In the genomic region with DNA sequence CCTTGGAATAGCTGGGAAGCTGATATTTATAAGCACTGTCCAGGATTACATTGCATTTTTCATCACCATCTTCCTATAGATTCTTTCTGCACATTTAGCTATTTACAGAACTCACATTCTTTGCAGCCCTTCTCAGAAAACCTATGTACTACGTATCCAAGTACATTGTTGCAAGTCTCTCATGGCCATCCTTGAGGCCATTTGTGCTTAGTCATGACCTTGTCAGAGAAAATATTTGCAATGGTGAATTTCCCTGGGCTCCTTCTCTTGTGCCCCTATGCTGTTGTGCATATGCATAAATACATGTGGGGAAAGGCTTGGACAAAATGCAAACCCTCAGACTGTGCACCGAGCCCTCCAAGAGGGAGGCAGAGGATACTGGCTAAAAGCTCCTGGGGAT, we compare ENCODE assay signal across 2 cellular contexts.
TF ChIP-seq lines count a peak whose summit lies in the region.

No MANE protein-coding gene starts in this region.

TF ChIP-seq in A549, 52 proteins besides CTCF, POLR2A, EP300 and RAD21:
- TF ChIP-seq MAFK (IDR thresholded peaks at IDR 0.05; ENCODE audit: partially characterized antibody): peak; percentile 38
- TF ChIP-seq KDM5A (IDR thresholded peaks at IDR 0.05): no peak

TF ChIP-seq in K562, 482 proteins besides CTCF, POLR2A, EP300 and RAD21:
- TF ChIP-seq ZNF77 (CRISPR knock-in tag; IDR thresholded peaks at IDR 0.05): no peak
- peak; percentile 88 for TF ChIP-seq ZNF316 (IDR thresholded peaks at IDR 0.05)
- no peak for TF ChIP-seq POLR3G (IDR thresholded peaks at IDR 0.05; ENCODE audit: extremely low read depth, insufficient read length, insufficient replicate concordance)
- peak; percentile 95 for TF ChIP-seq MAFG (tag; conservative IDR thresholded peaks at IDR 0.05)
- TF ChIP-seq, protein P1, sequence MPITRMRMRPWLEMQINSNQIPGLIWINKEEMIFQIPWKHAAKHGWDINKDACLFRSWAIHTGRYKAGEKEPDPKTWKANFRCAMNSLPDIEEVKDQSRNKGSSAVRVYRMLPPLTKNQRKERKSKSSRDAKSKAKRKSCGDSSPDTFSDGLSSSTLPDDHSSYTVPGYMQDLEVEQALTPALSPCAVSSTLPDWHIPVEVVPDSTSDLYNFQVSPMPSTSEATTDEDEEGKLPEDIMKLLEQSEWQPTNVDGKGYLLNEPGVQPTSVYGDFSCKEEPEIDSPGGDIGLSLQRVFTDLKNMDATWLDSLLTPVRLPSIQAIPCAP (CRISPR knock-in tag; IDR thresholded peaks at IDR 0.05; ENCODE audit: borderline replicate concordance): no peak
- TF ChIP-seq EGR1 (conservative IDR thresholded peaks at IDR 0.05): no peak
- peak; percentile 66; the same call in 1 of the 2 replicates for TF ChIP-seq MAFF (IDR thresholded peaks at IDR 0.05; ENCODE audit: low read length)
- peak; percentile 55; the same call in 1 of the 2 replicates for TF ChIP-seq NFE2L1 (tag; IDR thresholded peaks at IDR 0.05; ENCODE audit: borderline replicate concordance, low read depth)
- no peak for TF ChIP-seq TCFL5 (CRISPR knock-in tag; conservative IDR thresholded peaks at IDR 0.05)
- no peak for TF ChIP-seq ETS2 (tag; IDR thresholded peaks at IDR 0.05; ENCODE audit: borderline replicate concordance, poor library complexity, severe bottlenecking)
- no peak for TF ChIP-seq NFRKB (IDR thresholded peaks at IDR 0.05; ENCODE audit: low read depth)
- no peak for TF ChIP-seq CXXC5 (CRISPR knock-in tag; IDR thresholded peaks at IDR 0.05)
- TF ChIP-seq FOXJ2 (tag; IDR thresholded peaks at IDR 0.05): no peak
- no peak for TF ChIP-seq KLF10 (CRISPR knock-in tag; IDR thresholded peaks at IDR 0.05)
- no peak for TF ChIP-seq KDM4B (IDR thresholded peaks at IDR 0.05; ENCODE audit: borderline replicate concordance in 2 of 2, low read depth in 1 of 2)
- no peak for TF ChIP-seq DPF2 (IDR thresholded peaks at IDR 0.05)
- no peak for TF ChIP-seq GATAD2B (IDR thresholded peaks at IDR 0.05; ENCODE audit: borderline replicate concordance)
- no peak for TF ChIP-seq MCM2 (IDR thresholded peaks at IDR 0.05; ENCODE audit: low read depth)
- TF ChIP-seq ZNF668 (CRISPR knock-in tag; IDR thresholded peaks at IDR 0.05): no peak
- no peak for TF ChIP-seq NELFE (IDR thresholded peaks at IDR 0.05; ENCODE audit: insufficient read depth, insufficient read length)
- peak; percentile 56; the same call in 1 of the 2 replicates for TF ChIP-seq MAFK (IDR thresholded peaks at IDR 0.05; ENCODE audit: low read length)
- TF ChIP-seq CBX5 (IDR thresholded peaks at IDR 0.05; ENCODE audit: borderline replicate concordance, low read depth): no peak
- TF ChIP-seq KAT7 (CRISPR knock-in tag; IDR thresholded peaks at IDR 0.05; ENCODE audit: borderline replicate concordance): no peak
- no peak for TF ChIP-seq SREBF1 (IDR thresholded peaks at IDR 0.05; ENCODE audit: borderline replicate concordance, low read depth, low read length)
- peak; percentile 88 for TF ChIP-seq C11orf30 (IDR thresholded peaks at IDR 0.05; ENCODE audit: low read depth)
- no peak for TF ChIP-seq SRF (CRISPR knock-in tag; IDR thresholded peaks at IDR 0.05)
- TF ChIP-seq MXI1 (IDR thresholded peaks at IDR 0.05; ENCODE audit: low read depth, low read length): no peak
- no peak for TF ChIP-seq LEF1 (IDR thresholded peaks at IDR 0.05)
- no peak for TF ChIP-seq E2F3 (CRISPR knock-in tag; IDR thresholded peaks at IDR 0.05)
- TF ChIP-seq NFE2 (IDR thresholded peaks at IDR 0.05; ENCODE audit: low read depth): peak; percentile 76
- TF ChIP-seq, protein P2, sequence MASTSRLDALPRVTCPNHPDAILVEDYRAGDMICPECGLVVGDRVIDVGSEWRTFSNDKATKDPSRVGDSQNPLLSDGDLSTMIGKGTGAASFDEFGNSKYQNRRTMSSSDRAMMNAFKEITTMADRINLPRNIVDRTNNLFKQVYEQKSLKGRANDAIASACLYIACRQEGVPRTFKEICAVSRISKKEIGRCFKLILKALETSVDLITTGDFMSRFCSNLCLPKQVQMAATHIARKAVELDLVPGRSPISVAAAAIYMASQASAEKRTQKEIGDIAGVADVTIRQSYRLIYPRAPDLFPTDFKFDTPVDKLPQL (IDR thresholded peaks at IDR 0.05; ENCODE audit: extremely low read depth, insufficient read length): no peak
- no peak for TF ChIP-seq TAF7 (tag; IDR thresholded peaks at IDR 0.05)
